8 cellular contexts compared by ENCODE assay signal in the genomic region with DNA sequence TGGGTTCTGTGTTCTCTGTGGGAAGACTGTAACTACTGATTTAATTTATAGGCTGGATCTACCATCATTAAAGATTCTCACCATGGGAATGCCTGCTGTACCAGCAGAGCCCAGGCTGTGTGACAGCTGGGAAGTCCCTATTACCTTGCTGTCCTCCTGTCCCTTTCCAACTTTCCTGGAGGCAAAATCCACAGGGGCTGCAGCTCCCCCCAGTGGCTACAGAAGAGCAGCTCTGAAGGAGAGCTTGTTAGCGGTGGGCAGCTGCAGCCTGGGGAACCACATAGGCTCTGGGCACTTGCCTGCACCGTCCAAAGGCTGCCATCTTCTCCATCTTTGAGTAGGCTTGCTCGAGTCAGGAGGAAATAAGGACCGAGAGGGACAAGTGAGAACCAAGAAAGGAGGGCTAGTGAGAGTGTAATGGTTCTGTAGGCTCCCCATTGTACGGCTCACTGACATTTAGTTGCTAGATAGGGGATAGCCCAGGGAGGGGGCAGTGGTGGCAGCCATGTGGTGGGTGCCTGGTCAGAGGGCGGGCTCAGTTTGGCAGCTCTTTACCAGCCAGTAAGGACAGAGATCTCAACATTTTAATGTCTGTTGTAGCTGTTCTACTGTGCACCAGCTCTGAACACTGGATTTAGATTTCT.
DNase-seq lines count a peak whose midpoint lies in the region; ATAC-seq and TF ChIP-seq lines count a peak whose summit lies in the region.

No MANE protein-coding gene starts in this region.

- peak; percentile 78 to 86 for TF ChIP-seq CTCF in brain (conservative IDR thresholded peaks at IDR 0.05)

- H3K4me3 Mint-ChIP-seq in brain = peak overlapping the region in 1 of 5 experiments; percentile 33
- no peak overlapping the region for H3K4me3 Mint-ChIP-seq in stimulated activated memory B cell treated with anti-CD40 and anti-IgM and Interleukin-4, amounts not matched to agents 10 μg/mL and 1 μg/mL and 100 μg/mL, for 72 hours

- DNase-seq in COLO668 (lab: John Stamatoyannopoulos, UW; ENCODE audit: unreplicated experiment) = peak; percentile 75
- DNase-seq in NCI-H526 treated with DMSO at 0.1 percent for 48 hours (lab: John Stamatoyannopoulos, UW) = peak; percentile 26
- DNase-seq in iPS DF 4.7 (ENCODE audit: extremely low read depth, low spot score) = peak; percentile 53
- no peak for DNase-seq in GF-D8 (lab: John Stamatoyannopoulos, UW)

- H3K9me3 Mint-ChIP-seq in brain = peaks cover 3 to 6% (median 4%) of the 10 kb centered on the region in 5 experiments
- peaks cover 3% of the 10 kb centered on the region for H3K9me3 Mint-ChIP-seq in stimulated activated memory B cell treated with anti-CD40 and anti-IgM and Interleukin-4, amounts not matched to agents 10 μg/mL and 1 μg/mL and 100 μg/mL, for 72 hours

- H3K36me3 Mint-ChIP-seq in brain = no peaks in the 10 kb centered on the region
- H3K36me3 Mint-ChIP-seq in stimulated activated memory B cell treated with anti-CD40 and anti-IgM and Interleukin-4, amounts not matched to agents 10 μg/mL and 1 μg/mL and 100 μg/mL, for 72 hours = no peaks in the 10 kb centered on the region

- peak; percentile 70 for ATAC-seq in GM19035 (IDR thresholded peaks at IDR 0.05; ENCODE audit: unreplicated experiment)
- ATAC-seq in HG03457 (IDR thresholded peaks at IDR 0.05; ENCODE audit: unreplicated experiment) = peak; percentile 86
- peak; percentile 66 for ATAC-seq in stimulated activated memory B cell treated with anti-CD40 and anti-IgM and Interleukin-4, amounts not matched to agents 10 μg/mL and 1 μg/mL and 100 μg/mL, for 72 hours

- H3K27me3 Mint-ChIP-seq in brain = peaks cover 4% of the 10 kb centered on the region
- peaks cover 15% of the 10 kb centered on the region for H3K27me3 Mint-ChIP-seq in stimulated activated memory B cell treated with anti-CD40 and anti-IgM and Interleukin-4, amounts not matched to agents 10 μg/mL and 1 μg/mL and 100 μg/mL, for 72 hours

- H3K4me1 Mint-ChIP-seq in brain = peaks cover 9% of the 10 kb centered on the region
- no peaks in the 10 kb centered on the region for H3K4me1 Mint-ChIP-seq in stimulated activated memory B cell treated with anti-CD40 and anti-IgM and Interleukin-4, amounts not matched to agents 10 μg/mL and 1 μg/mL and 100 μg/mL, for 72 hours

- H3K27ac Mint-ChIP-seq in brain = peak overlapping the region in 2 of 5 experiments; percentile 42 to 64
- H3K27ac Mint-ChIP-seq in stimulated activated memory B cell treated with anti-CD40 and anti-IgM and Interleukin-4, amounts not matched to agents 10 μg/mL and 1 μg/mL and 100 μg/mL, for 72 hours = no peak overlapping the region
